16 cellular contexts compared by ENCODE assay signal in genomic region chr10:43390333-43390732, GRCh38. TPM values are rescaled to one million over a fixed set of nuclear protein-coding genes. Genes with fewer than 3 reads are reported as not detected.
DNase-seq lines count a peak whose midpoint lies in the region; ATAC-seq and TF ChIP-seq lines count a peak whose summit lies in the region.
"Had no signal": no experiment of that assay in that cellular context is flagged by ENCODE, and none has a peak within 500 bp of the region (broad histone marks: within the 10 kb centered on the region; RNA-seq: fewer than 3 reads in every experiment).

No MANE protein-coding gene starts in this region.

- no peaks in the 10 kb centered on the region for H3K27me3 Mint-ChIP-seq in CD4-positive, CD25-positive, alpha-beta regulatory T cell
- peaks cover 9% of the 10 kb centered on the region for H3K27me3 Mint-ChIP-seq in GM23338 (ENCODE audit: insufficient read depth, low read depth, poor library complexity)
- no peaks in the 10 kb centered on the region for H3K27me3 Mint-ChIP-seq in activated naive CD8-positive, alpha-beta T cell treated with anti-CD3 and anti-CD28 coated beads for 36 hours
- no peaks in the 10 kb centered on the region for H3K27me3 Mint-ChIP-seq in naive thymus-derived CD4-positive, alpha-beta T cell

- no peaks in the 10 kb centered on the region for H3K9me3 Mint-ChIP-seq in CD4-positive, CD25-positive, alpha-beta regulatory T cell
- H3K9me3 Mint-ChIP-seq in GM23338: no peaks in the 10 kb centered on the region
- no peaks in the 10 kb centered on the region for H3K9me3 Mint-ChIP-seq in activated naive CD8-positive, alpha-beta T cell treated with anti-CD3 and anti-CD28 coated beads for 36 hours
- no peaks in the 10 kb centered on the region for H3K9me3 Mint-ChIP-seq in naive thymus-derived CD4-positive, alpha-beta T cell

- H3K9me3 ChIP-seq in CD4-positive, CD25-positive, alpha-beta regulatory T cell (ENCODE audit: control insufficient read depth in 2 of 2, low read length in 2 of 2): no peaks in the 10 kb centered on the region
- no peaks in the 10 kb centered on the region for H3K9me3 ChIP-seq in naive thymus-derived CD4-positive, alpha-beta T cell (ENCODE audit: control insufficient read depth in 2 of 3, low read length in 3 of 3)
- H3K9me3 ChIP-seq: gastroesophageal sphincter, right atrium auricular region had no signal

- peaks cover 52% of the 10 kb centered on the region for H3K36me3 Mint-ChIP-seq in CD4-positive, CD25-positive, alpha-beta regulatory T cell
- peaks cover 100% of the 10 kb centered on the region for H3K36me3 Mint-ChIP-seq in GM23338 (ENCODE audit: low read depth)
- peaks cover 75% of the 10 kb centered on the region for H3K36me3 Mint-ChIP-seq in activated naive CD8-positive, alpha-beta T cell treated with anti-CD3 and anti-CD28 coated beads for 36 hours
- H3K36me3 Mint-ChIP-seq in naive thymus-derived CD4-positive, alpha-beta T cell: peaks cover 18 to 57% (median 34%) of the 10 kb centered on the region in 5 donors

- no peak for DNase-seq in CD4-positive, CD25-positive, alpha-beta regulatory T cell
- DNase-seq in GM23338 (ENCODE audit: low spot score): no peak
- no peak for DNase-seq in activated naive CD8-positive, alpha-beta T cell treated with anti-CD3 and anti-CD28 coated beads for 36 hours
- DNase-seq in naive thymus-derived CD4-positive, alpha-beta T cell: no peak
- no peak for DNase-seq in NCI-H1930 (lab: John Stamatoyannopoulos, UW)
- DNase-seq in stimulated activated CD4-positive, alpha-beta T cell treated with anti-CD3 and anti-CD28 coated beads, Interleukin-4, amount 100 ng/mL, for 24 hours: no peak
- no peak for DNase-seq in DMS114 treated with DMSO at 0.1 percent for 48 hours (lab: John Stamatoyannopoulos, UW; ENCODE audit: unreplicated experiment)
- DNase-seq: activated CD8-positive, alpha-beta memory T cell treated with anti-CD3 and anti-CD28 coated beads for 24 hours; amniotic stem cell; NCI-H1092 treated with DMSO at 0.1 percent for 48 hours had no signal

- no peaks in the 10 kb centered on the region for H3K27me3 ChIP-seq in CD4-positive, CD25-positive, alpha-beta regulatory T cell (ENCODE audit: control insufficient read depth, insufficient read depth, low read length)
- H3K27me3 ChIP-seq in GM23338 (ENCODE audit: insufficient read depth): no peaks in the 10 kb centered on the region
- H3K27me3 ChIP-seq in naive thymus-derived CD4-positive, alpha-beta T cell (ENCODE audit: control insufficient read depth in 2 of 2, insufficient read depth in 2 of 2, low read length in 2 of 2): no peaks in the 10 kb centered on the region
- H3K27me3 ChIP-seq: gastroesophageal sphincter, right atrium auricular region had no signal

- no peak overlapping the region for H3K4me2 ChIP-seq in GM23338

- H3K9me2 ChIP-seq in GM23338 (ENCODE audit: insufficient read depth): no peaks in the 10 kb centered on the region

- peak overlapping the region; percentile 45 for H3K27ac ChIP-seq in CD4-positive, CD25-positive, alpha-beta regulatory T cell (ENCODE audit: insufficient read depth, low read length, poor library complexity, severe bottlenecking)
- H3K27ac ChIP-seq in GM23338 (ENCODE audit: low read depth): no peak overlapping the region
- peak overlapping the region; percentile 55 for H3K27ac ChIP-seq in naive thymus-derived CD4-positive, alpha-beta T cell (ENCODE audit: low read depth, low read length)
- H3K27ac ChIP-seq: C4-2B, right atrium auricular region had no signal

- H3K4me1 Mint-ChIP-seq in CD4-positive, CD25-positive, alpha-beta regulatory T cell: peaks cover 24 to 83% (median 66%) of the 10 kb centered on the region in 4 donors
- H3K4me1 Mint-ChIP-seq in GM23338: peaks cover 35% of the 10 kb centered on the region
- H3K4me1 Mint-ChIP-seq in activated naive CD8-positive, alpha-beta T cell treated with anti-CD3 and anti-CD28 coated beads for 36 hours: peaks cover 69% of the 10 kb centered on the region
- peaks cover 42 to 86% (median 76%) of the 10 kb centered on the region in 7 donors for H3K4me1 Mint-ChIP-seq in naive thymus-derived CD4-positive, alpha-beta T cell

- H3K36me3 ChIP-seq in CD4-positive, CD25-positive, alpha-beta regulatory T cell (ENCODE audit: control insufficient read depth, insufficient read depth, low read length): peaks cover 86% of the 10 kb centered on the region
- H3K36me3 ChIP-seq in GM23338 (ENCODE audit: insufficient read depth): peaks cover 95% of the 10 kb centered on the region
- peaks cover 38 to 89% (median 43%) of the 10 kb centered on the region in 3 experiments for H3K36me3 ChIP-seq in naive thymus-derived CD4-positive, alpha-beta T cell (ENCODE audit: control insufficient read depth in 2 of 3, insufficient read depth in 3 of 3, low read length in 3 of 3)

- no peak overlapping the region for H2AFZ ChIP-seq in GM23338

- H3K4me1 ChIP-seq in CD4-positive, CD25-positive, alpha-beta regulatory T cell (ENCODE audit: control insufficient read depth, insufficient read depth, low read length, poor library complexity, severe bottlenecking): peaks cover 50% of the 10 kb centered on the region
- H3K4me1 ChIP-seq in GM23338 (ENCODE audit: insufficient read depth): peaks cover 18% of the 10 kb centered on the region
- H3K4me1 ChIP-seq in naive thymus-derived CD4-positive, alpha-beta T cell (ENCODE audit: control insufficient read depth in 2 of 2, insufficient read depth in 2 of 2, low read length in 2 of 2): peaks cover 24 to 47% of the 10 kb centered on the region in 2 donors

- peaks cover 64% of the 10 kb centered on the region for H3F3A ChIP-seq in GM23338 (replicated peaks; ENCODE audit: low read depth)

- peaks cover 80% of the 10 kb centered on the region for H3K79me2 ChIP-seq in GM23338 (replicated peaks; ENCODE audit: insufficient read depth)

- intact Hi-C loops in naive thymus-derived CD4-positive, alpha-beta T cell (cut with micrococcal nuclease): loop anchor here (1.0 to 2.0 kb wide), 2 partner anchors 72 kb away; no protein-coding TSS in a partner anchor

- peaks cover 88% of the 10 kb centered on the region for H4K20me1 ChIP-seq in GM23338 (replicated peaks; ENCODE audit: insufficient read depth)

- no peak overlapping the region for H3K4me3 ChIP-seq in CD4-positive, CD25-positive, alpha-beta regulatory T cell (ENCODE audit: low read depth, low read length)
- H3K4me3 ChIP-seq in GM23338: no peak overlapping the region
- no peak overlapping the region for H3K4me3 ChIP-seq in naive thymus-derived CD4-positive, alpha-beta T cell (ENCODE audit: low read length)
- H3K4me3 ChIP-seq: gastroesophageal sphincter, right atrium auricular region had no signal

- POLR2A ChIA-PET in naive thymus-derived CD4-positive, alpha-beta T cell (lab: Charles Lee): interaction anchor here (0.8 to 1.6 kb wide), 4 partner anchors 15 to 62 kb away, joined by 3 to 5 read pairs (median 4); no protein-coding TSS in a partner anchor

- H3K27ac Mint-ChIP-seq in CD4-positive, CD25-positive, alpha-beta regulatory T cell: peak overlapping the region in 2 of 3 donors; percentile 54 to 65
- H3K27ac Mint-ChIP-seq in GM23338: peak overlapping the region; percentile 74
- H3K27ac Mint-ChIP-seq in activated naive CD8-positive, alpha-beta T cell treated with anti-CD3 and anti-CD28 coated beads for 36 hours: peak overlapping the region; percentile 66
- peak overlapping the region in 8 of 9 donors; percentile 34 to 86 (median 69) for H3K27ac Mint-ChIP-seq in naive thymus-derived CD4-positive, alpha-beta T cell

- peak overlapping the region in 3 of 4 donors; percentile 3 to 69 (median 22) for H3K4me3 Mint-ChIP-seq in CD4-positive, CD25-positive, alpha-beta regulatory T cell
- H3K4me3 Mint-ChIP-seq in GM23338: no peak overlapping the region; the same call in 2 of the 3 replicates
- H3K4me3 Mint-ChIP-seq in activated naive CD8-positive, alpha-beta T cell treated with anti-CD3 and anti-CD28 coated beads for 36 hours: no peak overlapping the region
- peak overlapping the region in 1 of 10 donors; percentile 8 for H3K4me3 Mint-ChIP-seq in naive thymus-derived CD4-positive, alpha-beta T cell

- CTCF ChIA-PET in naive thymus-derived CD4-positive, alpha-beta T cell (lab: Charles Lee): interaction anchor here (0.8 to 1.6 kb wide), 5 partner anchors 10 to 72 kb away, joined by 3 to 4 read pairs (median 4); no protein-coding TSS in a partner anchor

- ATAC-seq in CD4-positive, CD25-positive, alpha-beta regulatory T cell (ENCODE audit: low read depth in 2 of 2): no peak
- ATAC-seq in GM23338 (no peak), HG03571 (IDR thresholded peaks at IDR 0.05; ENCODE audit: unreplicated experiment) (no peak)
- ATAC-seq in naive thymus-derived CD4-positive, alpha-beta T cell: no peak

- TF ChIP-seq CTCF in GM23338 (conservative IDR thresholded peaks at IDR 0.05; ENCODE audit: low read depth in 2 of 2): no peak

TF ChIP-seq in GM23338, 12 proteins besides CTCF, POLR2A, EP300 and RAD21 (continues in another document):
- TF ChIP-seq CREB1 (CRISPR knock-in tag; IDR thresholded peaks at IDR 0.05; ENCODE audit: low read depth): no peak
- no peak for TF ChIP-seq NANOG (IDR thresholded peaks at IDR 0.05; ENCODE audit: borderline replicate concordance)
- no peak for TF ChIP-seq JUNB (IDR thresholded peaks at IDR 0.05; ENCODE audit: unreplicated experiment)

RNA-seq across cellular contexts. Expression of gene HNRNPF, which starts 18.7 kb away (rescaled TPM):
- total RNA-seq in CD4-positive, CD25-positive, alpha-beta regulatory T cell: 143 TPM
- 100 to 1,000 TPM; 293 to 350 (median 323) TPM for polyA plus RNA-seq in CD4-positive, CD25-positive, alpha-beta regulatory T cell
- total RNA-seq in GM23338 (2014; rRNA removed; shearing (Covaris generic)): 346 and 378 TPM in 2 replicates
- polyA plus RNA-seq in GM23338 (2016; fragmentation: Nextera tagmentation; extraction: Ambion mirVana): 197 and 210 TPM in 2 replicates
- total RNA-seq in activated naive CD8-positive, alpha-beta T cell treated with anti-CD3 and anti-CD28 coated beads for 36 hours: 100 to 1,000 TPM; 530 to 544 TPM
- total RNA-seq in naive thymus-derived CD4-positive, alpha-beta T cell: 100 to 1,000 TPM in 4 of 5 experiments, 10 to 100 TPM in 1; 88.1 to 449 (median 159) TPM
- polyA plus RNA-seq in naive thymus-derived CD4-positive, alpha-beta T cell: 100 to 1,000 TPM; 193 to 269 TPM

RNA-seq across cellular contexts. Expression of gene FXYD4, which starts 18.9 kb away (rescaled TPM):
- not detected for total RNA-seq in CD4-positive, CD25-positive, alpha-beta regulatory T cell
- not detected for polyA plus RNA-seq in CD4-positive, CD25-positive, alpha-beta regulatory T cell
- not detected in 2 replicates for total RNA-seq in GM23338 (2014; rRNA removed; shearing (Covaris generic))
- not detected in 2 replicates for polyA plus RNA-seq in GM23338 (2016; fragmentation: Nextera tagmentation; extraction: Ambion mirVana)
- not detected for total RNA-seq in activated naive CD8-positive, alpha-beta T cell treated with anti-CD3 and anti-CD28 coated beads for 36 hours
- total RNA-seq in naive thymus-derived CD4-positive, alpha-beta T cell: not detected
- not detected for polyA plus RNA-seq in naive thymus-derived CD4-positive, alpha-beta T cell
- total RNA-seq: gastroesophageal sphincter; right atrium auricular region; subcutaneous adipose tissue; T-helper 1 cell treated with Interleukin-12 subunit alpha and Interleukin-12 subunit beta and Interleukin-4 antibody, amounts not matched to agents 30 ng/mL and 1 ng/mL, for 36 hours had no signal

RNA-seq across cellular contexts. Expression of gene ZNF487, which starts 46.6 kb away (rescaled TPM):
- total RNA-seq in CD4-positive, CD25-positive, alpha-beta regulatory T cell: 6.2 TPM
- polyA plus RNA-seq in CD4-positive, CD25-positive, alpha-beta regulatory T cell: 1 to 10 TPM; 2.5 to 6.5 (median 4.2) TPM
- total RNA-seq in GM23338 (2014; rRNA removed; shearing (Covaris generic)): 1.0 and 4.6 TPM in 2 replicates
- 2.5 and 2.9 TPM in 2 replicates for polyA plus RNA-seq in GM23338 (2016; fragmentation: Nextera tagmentation; extraction: Ambion mirVana)
- 1 to 10 TPM; 2.4 to 2.9 TPM for total RNA-seq in activated naive CD8-positive, alpha-beta T cell treated with anti-CD3 and anti-CD28 coated beads for 36 hours
- 10 to 100 TPM in 1 of 5 experiments, 1 to 10 TPM in 4; 4.1 to 12.0 (median 5.9) TPM for total RNA-seq in naive thymus-derived CD4-positive, alpha-beta T cell
- 1 to 10 TPM; 5.9 to 6.8 TPM for polyA plus RNA-seq in naive thymus-derived CD4-positive, alpha-beta T cell

Comparison
In these comparisons a context has a peak if more than half of its experiments do, and no peak if none do; other contexts are left out.
1. H3K4me3 Mint-ChIP-seq: peak in CD4-positive, CD25-positive, alpha-beta regulatory T cell (3 of 4); none in GM23338 (single experiment) and activated naive CD8-positive, alpha-beta T cell treated with anti-CD3 and anti-CD28 coated beads for 36 hours (single experiment).
2. Peak in every context shown above with its lines, with median percentiles within 50 percentile points of each other: H3K27ac Mint-ChIP-seq.